34 cellular contexts compared by ENCODE assay signal in genomic region chr4:98765771-98766170, GRCh38.
"Had no signal": no experiment of that assay in that cellular context is flagged by ENCODE, and none has a peak within 500 bp of the region (broad histone marks: within the 10 kb centered on the region; RNA-seq: fewer than 3 reads in every experiment).

No MANE protein-coding gene starts in this region.

- H3K36me3 ChIP-seq: MG63 had no signal

- DNase-seq: Karpas-422, Kasumi-1, MG63, MM.1S, MV-4-11, NCI-H1048, NCI-H1092, NCI-H1092 treated with DMSO at 0.1 percent for 48 hours, NCI-H1105, NCI-H1105 treated with DMSO at 0.1 percent for 48 hours, NCI-H1417, NCI-H1417 treated with DMSO at 0.1 percent for 48 hours, NCI-H1436, NCI-H1436 treated with DMSO at 0.1 percent for 48 hours, NCI-H146, NCI-H1694, NCI-H1694 treated with DMSO at 0.1 percent for 48 hours, NCI-H187, NCI-H187 treated with DMSO at 0.1 percent for 48 hours, NCI-H1930, NCI-H2029, NCI-H2029 treated with DMSO at 0.1 percent for 48 hours, NCI-H2081, NCI-H2081 treated with DMSO at 0.1 percent for 48 hours, NCI-H2107, NCI-H2171, NCI-H2171 treated with DMSO at 0.1 percent for 48 hours, NCI-H2227 treated with DMSO at 0.1 percent for 48 hours, NCI-H226, NCI-H345, NCI-H446, NCI-H446 treated with DMSO at 0.1 percent for 48 hours, NCI-H510A had no signal

- H3K9me3 ChIP-seq: MG63 had no signal

- H3K4me2 ChIP-seq: KMS-11 had no signal

- H3K9ac ChIP-seq: KMS-11 had no signal

- H3K4me3 ChIP-seq: MG63 had no signal

- H3K27me3 ChIP-seq: MG63 had no signal

- H3K27ac ChIP-seq: KMS-11 had no signal
